ENCODE assay signal across 8 cellular contexts in the genomic region with DNA sequence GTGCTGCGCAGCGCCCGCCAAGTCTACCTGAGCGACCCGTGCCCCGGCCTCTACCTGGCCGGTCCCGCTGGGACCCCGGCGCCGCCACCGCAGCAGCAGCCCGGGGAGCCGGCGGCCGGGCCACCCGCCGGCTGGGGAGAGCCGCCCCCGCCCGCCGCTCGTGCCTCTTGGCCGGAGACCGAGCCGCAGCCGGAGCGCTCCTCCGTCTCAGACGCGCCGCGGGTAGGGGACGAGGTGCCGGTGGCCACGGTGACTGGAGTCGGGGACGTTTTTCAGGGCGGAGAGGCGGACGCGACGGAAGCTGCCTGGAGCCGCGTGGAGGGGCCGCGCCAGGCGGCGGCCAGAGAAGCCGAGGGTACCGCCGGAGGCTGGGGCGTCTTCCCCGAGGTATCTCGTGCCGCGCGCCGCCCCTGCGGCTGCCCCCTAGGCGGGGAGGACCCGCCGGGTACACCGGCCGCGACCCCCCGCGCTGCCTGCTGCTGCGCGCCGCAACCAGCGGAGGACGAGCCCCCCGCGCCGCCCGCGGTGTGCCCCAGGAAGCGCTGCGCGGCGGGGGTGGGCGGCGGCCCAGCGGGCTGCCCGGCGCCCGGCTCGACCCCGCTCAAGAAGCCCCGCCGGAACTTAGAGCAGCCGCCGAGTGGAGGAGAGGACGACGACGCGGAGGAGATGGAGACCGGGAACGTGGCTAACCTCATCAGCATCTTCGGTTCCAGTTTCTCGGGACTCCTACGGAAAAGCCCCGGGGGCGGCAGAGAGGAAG. TPM values are rescaled to one million over a fixed set of nuclear protein-coding genes. Genes with fewer than 3 reads are reported as not detected.
A peak's percentile ranks its signal among the peaks of the same experiment; 100 is the strongest.
DNase-seq lines count a peak whose midpoint lies in the region; ATAC-seq and TF ChIP-seq lines count a peak whose summit lies in the region.

No MANE protein-coding gene starts in this region.

- H3K4me3 ChIP-seq in astrocyte of the spinal cord (ENCODE audit: low read depth, low read length) = peak overlapping the region; percentile 83

- in situ Hi-C loops in astrocyte of the spinal cord (cut with HindIII; ENCODE audit: low sequenced_read_pairs) = no loop called here

- ATAC-seq in GM18502 (IDR thresholded peaks at IDR 0.05; ENCODE audit: poor library complexity, unreplicated experiment) = peak; percentile 9
- peak; percentile 5 for ATAC-seq in HG02763 (IDR thresholded peaks at IDR 0.05; ENCODE audit: unreplicated experiment)
- peak; percentile 10 for ATAC-seq in left lobe of liver

- TF ChIP-seq CTCF in astrocyte of the spinal cord (IDR thresholded peaks at IDR 0.05; ENCODE audit: low read depth, low read length) = no peak

- DNase-seq in RPMI8226 = peak; percentile 50
- DNase-seq in astrocyte of the spinal cord (ENCODE audit: low read depth, low spot score) = peak; percentile 53
- DNase-seq in left lobe of liver (ENCODE audit: low spot score) = peak; percentile 58
- DNase-seq in stimulated activated CD8-positive, alpha-beta memory T cell treated with anti-CD3 and anti-CD28 coated beads, Interleukin-4, amount 100 ng/mL, for 24 hours (ENCODE audit: low read depth) = peak; percentile 45
- DNase-seq in NCI-H2227 (lab: John Stamatoyannopoulos, UW; ENCODE audit: unreplicated experiment) = no peak
- no peak for DNase-seq in NCI-H2227 treated with DMSO at 0.1 percent for 48 hours (lab: John Stamatoyannopoulos, UW)

RNA-seq across cellular contexts. Expression of a gene that starts 0.7 kb away (rescaled TPM):
- total RNA-seq in left lobe of liver = 3.0 TPM

RNA-seq across cellular contexts. Expression of a gene that starts 55.4 kb away (rescaled TPM):
- 6.7 TPM for total RNA-seq in left lobe of liver

Comparison
In these comparisons a context has a peak if more than half of its experiments do, and no peak if none do; other contexts are left out.
1. DNase-seq: peak in RPMI8226 (single experiment), astrocyte of the spinal cord (single experiment), left lobe of liver (single experiment) and stimulated activated CD8-positive, alpha-beta memory T cell treated with anti-CD3 and anti-CD28 coated beads, Interleukin-4, amount 100 ng/mL, for 24 hours (single experiment); none in NCI-H2227 (single experiment) and NCI-H2227 treated with DMSO at 0.1 percent for 48 hours (single experiment).
2. Peak in every context shown above with its lines, with median percentiles within 50 percentile points of each other: ATAC-seq.